In genomic region chr10:119139464-119140067, GRCh38 we compare ENCODE assay signal across 8 cellular contexts. TPM values are rescaled to one million over a fixed set of nuclear protein-coding genes. Genes with fewer than 3 reads are reported as not detected.
DNase-seq lines count a peak whose midpoint lies in the region; ATAC-seq and TF ChIP-seq lines count a peak whose summit lies in the region.

No MANE protein-coding gene starts in this region.

- H3K27me3 ChIP-seq in effector memory CD4-positive, alpha-beta T cell (replicated peaks; ENCODE audit: control insufficient read depth, insufficient read depth, low read length, poor library complexity, severe bottlenecking) = no peaks in the 10 kb centered on the region
- H3K27me3 ChIP-seq in aorta (ENCODE audit: control insufficient read depth in 1 of 2, insufficient read depth in 2 of 2, low read length in 1 of 2) = no peaks in the 10 kb centered on the region

- no peaks in the 10 kb centered on the region for H3K9me3 Mint-ChIP-seq in natural killer cell

- H3K9me3 ChIP-seq in effector memory CD4-positive, alpha-beta T cell (ENCODE audit: control insufficient read depth, low read length) = no peaks in the 10 kb centered on the region
- no peaks in the 10 kb centered on the region for H3K9me3 ChIP-seq in aorta (ENCODE audit: control insufficient read depth, low read length)

- H3K36me3 ChIP-seq in effector memory CD4-positive, alpha-beta T cell (ENCODE audit: control insufficient read depth, insufficient read depth, low read length) = no peaks in the 10 kb centered on the region
- peaks cover 0 to 3% of the 10 kb centered on the region in 2 donors for H3K36me3 ChIP-seq in aorta (ENCODE audit: control insufficient read depth in 1 of 2, insufficient read depth in 2 of 2, low read length in 1 of 2)

- intact Hi-C loops in natural killer cell (cut with micrococcal nuclease) (no loop called here), aorta (cut with DNase I) (no loop called here)

- TF ChIP-seq CTCF in natural killer cell (IDR thresholded peaks at IDR 0.05) = peak; percentile 41

- peak overlapping the region in 1 of 2 donors; percentile 24 for H3K27ac Mint-ChIP-seq in natural killer cell

- H3K4me1 ChIP-seq in effector memory CD4-positive, alpha-beta T cell (ENCODE audit: control insufficient read depth, insufficient read depth, low read length, poor library complexity, severe bottlenecking) = peaks cover 4% of the 10 kb centered on the region
- H3K4me1 ChIP-seq in aorta (ENCODE audit: control insufficient read depth in 1 of 2, insufficient read depth in 2 of 2, low read length in 2 of 2) = no peaks in the 10 kb centered on the region

- DNase-seq in ELF-1 (ENCODE audit: low read depth, low spot score) (peak; percentile 58), Kasumi-1 (lab: John Stamatoyannopoulos, UW) (peak; percentile 67 to 82), natural killer cell (peak; percentile 34), aorta (no peak), NCI-H1105 (lab: John Stamatoyannopoulos, UW) (no peak)
- DNase-seq in activated CD4-positive, alpha-beta T cell treated with anti-CD3 and anti-CD28 coated beads for 48 hours = peak; percentile 61
- peak; percentile 5 to 25 (median 8) for DNase-seq in effector memory CD4-positive, alpha-beta T cell

- no peak overlapping the region for H3K27ac ChIP-seq in effector memory CD4-positive, alpha-beta T cell (ENCODE audit: insufficient read depth, low read length, poor library complexity, severe bottlenecking)
- no peak overlapping the region for H3K27ac ChIP-seq in aorta (ENCODE audit: low read depth in 1 of 2, low read length in 2 of 2)

- whole genome bisulfite sequencing in aorta, 2 donors = 84 to 85% methylated on average over 13 of the region's 13 CpGs

- H3K27me3 Mint-ChIP-seq in natural killer cell (ENCODE audit: low read depth in 2 of 2) = no peaks in the 10 kb centered on the region

- H3K4me3 Mint-ChIP-seq in natural killer cell = no peak overlapping the region

- H3K4me1 Mint-ChIP-seq in natural killer cell = peaks cover 7 to 14% of the 10 kb centered on the region in 2 donors

- H3K36me3 Mint-ChIP-seq in natural killer cell = no peaks in the 10 kb centered on the region

- ATAC-seq in natural killer cell = peak; percentile 74 to 77 (median 77)
- peak; percentile 62 for ATAC-seq in aorta (ENCODE audit: low FRiP score)
- no peak for ATAC-seq in HG03439 (IDR thresholded peaks at IDR 0.05; ENCODE audit: unreplicated experiment)

- no peak overlapping the region for H3K4me3 ChIP-seq in effector memory CD4-positive, alpha-beta T cell (ENCODE audit: insufficient read depth, low read depth, low read length, poor library complexity, severe bottlenecking)
- H3K4me3 ChIP-seq in aorta (ENCODE audit: low read length in 2 of 2) = no peak overlapping the region

RNA-seq across cellular contexts. Expression of gene SFXN4, which starts 25.9 kb away (rescaled TPM):
- total RNA-seq in natural killer cell = 10 to 100 TPM in 1 of 3 donors, 1 to 10 TPM in 2; 5.5 to 13.7 (median 8.1) TPM
- 10 to 100 TPM; 11.6 to 13.4 TPM for total RNA-seq in aorta
- polyA plus RNA-seq in aorta = 10 to 100 TPM; 20.7 to 49.8 TPM

RNA-seq across cellular contexts. Expression of gene DENND10, which starts 35.7 kb away (rescaled TPM):
- total RNA-seq in natural killer cell (10 to 100 TPM; 24.0 to 42.4 (median 33.9) TPM), aorta (10 to 100 TPM; 18.5 to 28.8 TPM)
- polyA plus RNA-seq in aorta = 10 to 100 TPM; 15.2 to 28.2 TPM

RNA-seq across cellular contexts. Expression of gene PRDX3, which starts 39.0 kb away (rescaled TPM):
- total RNA-seq in natural killer cell = 10 to 100 TPM; 12.5 to 17.4 (median 15.3) TPM
- 10 to 100 TPM; 76.3 to 81.8 TPM for total RNA-seq in aorta
- 100 to 1,000 TPM; 101 to 158 TPM for polyA plus RNA-seq in aorta

RNA-seq across cellular contexts. Expression of gene EIF3A, which starts 58.9 kb away (rescaled TPM):
- 100 to 1,000 TPM; 102 to 115 (median 110) TPM for total RNA-seq in natural killer cell
- total RNA-seq in aorta = 10 to 100 TPM; 86.7 to 95.1 TPM
- polyA plus RNA-seq in aorta = 10 to 100 TPM; 46.9 to 56.7 TPM

Comparison
In these comparisons a context has a peak if more than half of its experiments do, and no peak if none do; other contexts are left out.
1. DNase-seq: peak in ELF-1 (single experiment), Kasumi-1 (2 of 2), activated CD4-positive, alpha-beta T cell treated with anti-CD3 and anti-CD28 coated beads for 48 hours (single experiment), effector memory CD4-positive, alpha-beta T cell (3 of 3) and natural killer cell (single experiment); none in aorta (0 of 2) and NCI-H1105 (single experiment).
2. RNA of gene PRDX3, which starts 39.0 kb away (total RNA-seq): 76.3 to 81.8 TPM in aorta; 12.5 to 17.4 TPM in natural killer cell; every median in the first group is over 4 times any median in the second.